29 cellular contexts compared by ENCODE assay signal in genomic region chrX:112808007-112808406, GRCh38.
"Had no signal": no experiment of that assay in that cellular context is flagged by ENCODE, and none has a peak within 500 bp of the region (broad histone marks: within the 10 kb centered on the region; RNA-seq: fewer than 3 reads in every experiment).

No MANE protein-coding gene starts in this region.

- DNase-seq: activated CD4-positive, alpha-beta memory T cell treated with anti-CD3 and anti-CD28 coated beads, Interleukin-2, amount 10 ng/mL, durations not matched to agents 7 days and 5 days; activated CD4-positive, alpha-beta T cell treated with anti-CD3 and anti-CD28 coated beads for 1 hour; activated CD4-positive, alpha-beta T cell treated with anti-CD3 and anti-CD28 coated beads, Interleukin-2, amount 10 ng/mL, durations not matched to agents 7 days and 5 days; activated T-cell treated with anti-CD3 and anti-CD28 coated beads, Interleukin-2, amount 50 U/mL, for 4 hours; aorta; body of pancreas; dermis blood vessel endothelial cell; effector CD4-positive, alpha-beta T cell; esophagus squamous epithelium; foreskin melanocyte; heart right ventricle; left cardiac atrium; left ventricle myocardium superior; ovary; retina; stimulated activated CD4-positive, alpha-beta T cell treated with anti-CD3 and anti-CD28 coated beads, Interleukin-1b, Interleukin-23, amount 100 ng/mL, for 48 hours; stimulated activated CD4-positive, alpha-beta T cell treated with anti-CD3 and anti-CD28 coated beads, Interleukin-4, amount 100 ng/mL, for 4 hours; stimulated activated CD8-positive, alpha-beta memory T cell treated with anti-CD3 and anti-CD28 coated beads, Interleukin-4, amount 100 ng/mL, for 48 hours; stimulated activated naive CD8-positive, alpha-beta T cell treated with anti-CD3 and anti-CD28 coated beads, Interleukin-15, amount 100 ng/mL, for 72 hours; substantia nigra; T-helper 2 cell; upper lobe of right lung had no signal

- H3K4me3 Mint-ChIP-seq: activated CD4-positive, alpha-beta memory T cell treated with anti-CD3 and anti-CD28 coated beads, Interleukin-2, amount 10 ng/mL, durations not matched to agents 7 days and 5 days; activated CD4-positive, alpha-beta T cell treated with anti-CD3 and anti-CD28 coated beads, Interleukin-2, amount 10 ng/mL, durations not matched to agents 7 days and 5 days; activated naive CD4-positive, alpha-beta T cell treated with anti-CD3 and anti-CD28 coated beads, Interleukin-2, amount 50 U/mL, for 24 hours; activated T-cell treated with anti-CD3 and anti-CD28 coated beads, Interleukin-2, amount 50 U/mL, for 4 hours; activated T-helper 17 cell treated with anti-CD3 and anti-CD28 coated beads, Interleukin-2, amount 50 U/mL, for 72 hours; nephron; stimulated activated memory B cell treated with anti-CD40 and anti-IgM and Interleukin-4, amounts not matched to agents 10 μg/mL and 1 μg/mL and 100 μg/mL, for 72 hours; stimulated activated naive CD8-positive, alpha-beta T cell treated with anti-CD3 and anti-CD28 coated beads, Interleukin-15, amount 100 ng/mL, for 72 hours had no signal

- H3K27me3 Mint-ChIP-seq: activated CD4-positive, alpha-beta memory T cell treated with anti-CD3 and anti-CD28 coated beads, Interleukin-2, amount 10 ng/mL, durations not matched to agents 7 days and 5 days; activated CD4-positive, alpha-beta T cell treated with anti-CD3 and anti-CD28 coated beads, Interleukin-2, amount 10 ng/mL, durations not matched to agents 7 days and 5 days; activated naive CD4-positive, alpha-beta T cell treated with anti-CD3 and anti-CD28 coated beads, Interleukin-2, amount 50 U/mL, for 24 hours; activated T-helper 17 cell treated with anti-CD3 and anti-CD28 coated beads, Interleukin-2, amount 50 U/mL, for 72 hours; stimulated activated memory B cell treated with anti-CD40 and anti-IgM and Interleukin-4, amounts not matched to agents 10 μg/mL and 1 μg/mL and 100 μg/mL, for 72 hours; stimulated activated naive CD8-positive, alpha-beta T cell treated with anti-CD3 and anti-CD28 coated beads, Interleukin-15, amount 100 ng/mL, for 72 hours had no signal

- H3K9me3 ChIP-seq: body of pancreas, esophagus squamous epithelium, heart right ventricle, ovary, prostate gland, upper lobe of right lung had no signal

- H3K27ac Mint-ChIP-seq: activated CD4-positive, alpha-beta memory T cell treated with anti-CD3 and anti-CD28 coated beads, Interleukin-2, amount 10 ng/mL, durations not matched to agents 7 days and 5 days; activated naive CD4-positive, alpha-beta T cell treated with anti-CD3 and anti-CD28 coated beads, Interleukin-2, amount 50 U/mL, for 24 hours; activated T-helper 17 cell treated with anti-CD3 and anti-CD28 coated beads, Interleukin-2, amount 50 U/mL, for 72 hours; stimulated activated memory B cell treated with anti-CD40 and anti-IgM and Interleukin-4, amounts not matched to agents 10 μg/mL and 1 μg/mL and 100 μg/mL, for 72 hours had no signal

- H3K27ac ChIP-seq: body of pancreas, heart right ventricle, ovary, prostate gland, skin epidermis, upper lobe of right lung had no signal

- H3K4me1 ChIP-seq: body of pancreas, heart right ventricle, prostate gland, upper lobe of right lung had no signal

- H3K4me1 Mint-ChIP-seq: activated CD4-positive, alpha-beta memory T cell treated with anti-CD3 and anti-CD28 coated beads, Interleukin-2, amount 10 ng/mL, durations not matched to agents 7 days and 5 days; activated CD4-positive, alpha-beta T cell treated with anti-CD3 and anti-CD28 coated beads, Interleukin-2, amount 10 ng/mL, durations not matched to agents 7 days and 5 days; activated naive CD4-positive, alpha-beta T cell treated with anti-CD3 and anti-CD28 coated beads, Interleukin-2, amount 50 U/mL, for 24 hours; activated T-helper 17 cell treated with anti-CD3 and anti-CD28 coated beads, Interleukin-2, amount 50 U/mL, for 72 hours; stimulated activated memory B cell treated with anti-CD40 and anti-IgM and Interleukin-4, amounts not matched to agents 10 μg/mL and 1 μg/mL and 100 μg/mL, for 72 hours; stimulated activated naive CD8-positive, alpha-beta T cell treated with anti-CD3 and anti-CD28 coated beads, Interleukin-15, amount 100 ng/mL, for 72 hours had no signal

- ATAC-seq: activated T-cell treated with anti-CD3 and anti-CD28 coated beads, Interleukin-2, amount 50 U/mL, for 4 hours; activated T-helper 17 cell treated with anti-CD3 and anti-CD28 coated beads, Interleukin-2, amount 50 U/mL, for 72 hours; body of pancreas; heart right ventricle; left cardiac atrium; left ventricle myocardium superior; sciatic nerve; stimulated activated memory B cell treated with anti-CD40 and anti-IgM and Interleukin-4, amounts not matched to agents 10 μg/mL and 1 μg/mL and 100 μg/mL, for 72 hours; stimulated activated naive CD8-positive, alpha-beta T cell treated with anti-CD3 and anti-CD28 coated beads, Interleukin-15, amount 100 ng/mL, for 72 hours; upper lobe of right lung had no signal

- H3K9me3 Mint-ChIP-seq: activated CD4-positive, alpha-beta memory T cell treated with anti-CD3 and anti-CD28 coated beads, Interleukin-2, amount 10 ng/mL, durations not matched to agents 7 days and 5 days; activated CD4-positive, alpha-beta T cell treated with anti-CD3 and anti-CD28 coated beads, Interleukin-2, amount 10 ng/mL, durations not matched to agents 7 days and 5 days; activated naive CD4-positive, alpha-beta T cell treated with anti-CD3 and anti-CD28 coated beads, Interleukin-2, amount 50 U/mL, for 24 hours; activated T-cell treated with anti-CD3 and anti-CD28 coated beads, Interleukin-2, amount 50 U/mL, for 4 hours; activated T-helper 17 cell treated with anti-CD3 and anti-CD28 coated beads, Interleukin-2, amount 50 U/mL, for 72 hours; nephron; stimulated activated memory B cell treated with anti-CD40 and anti-IgM and Interleukin-4, amounts not matched to agents 10 μg/mL and 1 μg/mL and 100 μg/mL, for 72 hours; stimulated activated naive CD8-positive, alpha-beta T cell treated with anti-CD3 and anti-CD28 coated beads, Interleukin-15, amount 100 ng/mL, for 72 hours had no signal

- H3K27me3 ChIP-seq: body of pancreas, esophagus squamous epithelium, ovary, upper lobe of right lung had no signal

- H3K4me3 ChIP-seq: body of pancreas, esophagus squamous epithelium, heart right ventricle, ovary, prostate gland, skin epidermis, upper lobe of right lung had no signal

- H3K36me3 ChIP-seq: esophagus squamous epithelium, ovary, prostate gland, upper lobe of right lung had no signal
